Comparison of ENCODE assay signal across 12 cellular contexts in the genomic region with DNA sequence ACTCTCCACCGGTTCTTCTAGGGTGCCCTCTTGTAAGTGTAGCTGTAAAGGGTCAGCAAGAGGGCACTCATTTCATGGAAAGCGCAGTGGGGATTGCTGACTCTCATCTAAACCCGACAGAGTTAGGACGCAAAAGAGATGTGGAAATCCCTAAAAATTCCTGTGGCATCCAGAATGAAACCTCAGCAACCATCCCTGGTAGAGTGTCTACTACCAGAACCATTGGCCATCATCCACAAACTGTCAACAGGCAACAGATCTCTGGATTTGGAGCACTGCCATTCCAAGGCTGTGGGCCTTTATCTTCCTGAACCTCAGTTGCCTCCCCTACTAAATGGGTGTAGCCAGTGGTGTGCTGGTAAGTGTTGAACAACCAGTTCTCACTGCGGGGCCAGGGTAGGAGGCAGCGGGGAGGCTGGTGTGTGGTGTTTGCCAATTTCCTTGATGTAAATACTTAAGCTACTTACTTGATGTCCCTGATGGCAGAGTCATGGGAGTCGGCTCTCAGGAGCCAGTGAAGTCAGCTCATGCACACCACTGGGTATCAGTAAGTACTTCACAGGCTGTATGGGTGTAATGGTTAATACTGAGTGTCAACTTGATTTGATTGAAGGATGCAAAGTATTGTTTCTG.
"Had no signal": no experiment of that assay in that cellular context is flagged by ENCODE, and none has a peak within 500 bp of the region (broad histone marks: within the 10 kb centered on the region; RNA-seq: fewer than 3 reads in every experiment).

No MANE protein-coding gene starts in this region.

- DNase-seq: activated CD4-positive, CD25-positive, alpha-beta regulatory T cell treated with anti-CD3 and anti-CD28 coated beads, Interleukin-2, amount 50 U/mL, for 72 hours; activated naive CD4-positive, alpha-beta T cell; anterior cingulate cortex; dorsolateral prefrontal cortex; foreskin melanocyte; kidney glomerular epithelial cell; ovary; stimulated activated CD4-positive, alpha-beta T cell treated with anti-CD3 and anti-CD28 coated beads, Interleukin-1b, Interleukin-23, amount 100 ng/mL, for 48 hours; stomach; T-helper 9 cell had no signal

- H3K9me3 ChIP-seq: ovary, stomach, thoracic aorta had no signal

- ATAC-seq: sciatic nerve had no signal

- H3K36me3 ChIP-seq: ovary, stomach, thoracic aorta had no signal

- H3K27me3 ChIP-seq: dorsolateral prefrontal cortex, ovary, stomach had no signal

- H3K4me3 ChIP-seq: dorsolateral prefrontal cortex, ovary, stomach, thoracic aorta had no signal

- H3K27ac ChIP-seq: dorsolateral prefrontal cortex, ovary, thoracic aorta had no signal
